ENCODE assay signal across 18 cellular contexts in the genomic region with DNA sequence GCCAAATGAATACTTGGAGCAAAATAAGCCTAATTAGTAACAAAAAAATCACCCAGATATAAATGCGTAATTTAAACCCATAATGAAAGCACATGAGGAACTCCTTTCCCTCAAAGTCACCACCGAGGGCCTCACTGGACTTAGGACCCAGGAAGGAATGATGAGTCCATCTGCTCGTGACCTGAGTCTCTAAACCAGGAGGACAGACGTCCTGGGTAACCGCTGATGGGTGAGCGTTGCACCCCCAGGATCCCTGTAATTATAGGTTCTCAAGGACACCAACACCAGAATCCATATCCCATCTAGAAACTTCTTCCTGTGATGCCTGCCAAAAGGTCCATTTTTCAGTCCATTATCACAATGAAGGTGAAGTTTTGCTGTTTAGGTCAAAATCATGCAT.
DNase-seq lines count a peak whose midpoint lies in the region; TF ChIP-seq lines count a peak whose summit lies in the region.
"Had no signal": no experiment of that assay in that cellular context is flagged by ENCODE, and none has a peak within 500 bp of the region (broad histone marks: within the 10 kb centered on the region; RNA-seq: fewer than 3 reads in every experiment).

No MANE protein-coding gene starts in this region.

- H3K27me3 Mint-ChIP-seq in CD14-positive monocyte (ENCODE audit: low read depth in 3 of 3): no peaks in the 10 kb centered on the region
- H3K27me3 Mint-ChIP-seq in brain: peaks cover 3% of the 10 kb centered on the region
- peaks cover 5% of the 10 kb centered on the region for H3K27me3 Mint-ChIP-seq in nephron progenitor cell (ENCODE audit: low read depth, poor library complexity)
- H3K27me3 Mint-ChIP-seq in endothelial cell (ENCODE audit: unreplicated experiment): peaks cover 5% of the 10 kb centered on the region
- H3K27me3 Mint-ChIP-seq: stimulated activated memory B cell treated with anti-CD40 and anti-IgM and Interleukin-4, amounts not matched to agents 10 μg/mL and 1 μg/mL and 100 μg/mL, for 72 hours had no signal

- H3K9me3 Mint-ChIP-seq in CD14-positive monocyte (no peaks in the 10 kb centered on the region), brain (peaks cover 0 to 3% (median 0%) of the 10 kb centered on the region in 5 experiments), nephron progenitor cell (no peaks in the 10 kb centered on the region), endothelial cell (ENCODE audit: unreplicated experiment) (no peaks in the 10 kb centered on the region)
- H3K9me3 Mint-ChIP-seq: stimulated activated memory B cell treated with anti-CD40 and anti-IgM and Interleukin-4, amounts not matched to agents 10 μg/mL and 1 μg/mL and 100 μg/mL, for 72 hours had no signal

- intact Hi-C loops in CD14-positive monocyte (cut with micrococcal nuclease): no loop called here

- H3K4me3 Mint-ChIP-seq in CD14-positive monocyte (no peak overlapping the region), brain (peak overlapping the region in 2 of 5 experiments; percentile 27 to 58), nephron progenitor cell (no peak overlapping the region), endothelial cell (ENCODE audit: unreplicated experiment) (no peak overlapping the region)
- H3K4me3 Mint-ChIP-seq: stimulated activated memory B cell treated with anti-CD40 and anti-IgM and Interleukin-4, amounts not matched to agents 10 μg/mL and 1 μg/mL and 100 μg/mL, for 72 hours had no signal

- DNase-seq in CD14-positive monocyte (ENCODE audit: low spot score) (no peak), HuH-7 (ENCODE audit: low spot score) (peak; percentile 89), nephron progenitor cell (no peak), NCI-H1436 (lab: John Stamatoyannopoulos, UW) (no peak), endothelial cell (ENCODE audit: low spot score) (no peak), NCI-H2171 (lab: John Stamatoyannopoulos, UW) (no peak), ureter (ENCODE audit: low spot score) (no peak)
- DNase-seq: activated CD4-positive, alpha-beta T cell treated with anti-CD3 and anti-CD28 coated beads, Interleukin-2, amount 50 U/mL, for 48 hours; Calu3; effector memory CD4-positive, alpha-beta T cell; EL; NCI-H1092; NCI-H524 treated with DMSO at 0.1 percent for 48 hours; nucleus accumbens; SHP77 treated with DMSO at 0.1 percent for 48 hours; thyroid gland had no signal

- H3K27ac Mint-ChIP-seq in CD14-positive monocyte: peak overlapping the region in 4 of 7 donors; percentile 7 to 85 (median 32)
- peak overlapping the region; percentile 78 to 92 (median 80) for H3K27ac Mint-ChIP-seq in brain
- H3K27ac Mint-ChIP-seq in nephron progenitor cell: peak overlapping the region; percentile 79
- H3K27ac Mint-ChIP-seq in endothelial cell (ENCODE audit: unreplicated experiment): no peak overlapping the region
- H3K27ac Mint-ChIP-seq: stimulated activated memory B cell treated with anti-CD40 and anti-IgM and Interleukin-4, amounts not matched to agents 10 μg/mL and 1 μg/mL and 100 μg/mL, for 72 hours had no signal

- TF ChIP-seq CTCF in CD14-positive monocyte (IDR thresholded peaks at IDR 0.05) (no peak), brain (conservative IDR thresholded peaks at IDR 0.05) (no peak), nephron progenitor cell (IDR thresholded peaks at IDR 0.05) (no peak), endothelial cell (IDR thresholded peaks at IDR 0.05; ENCODE audit: unreplicated experiment) (no peak)

- H3K36me3 Mint-ChIP-seq in CD14-positive monocyte (peaks cover 3 to 17% of the 10 kb centered on the region in 2 donors), brain (peaks cover 6% of the 10 kb centered on the region), nephron progenitor cell (ENCODE audit: low read depth) (no peaks in the 10 kb centered on the region), endothelial cell (ENCODE audit: low read depth, unreplicated experiment) (peaks cover 6% of the 10 kb centered on the region)

- H3K4me1 Mint-ChIP-seq in CD14-positive monocyte (peaks cover 31% of the 10 kb centered on the region), brain (peaks cover 84% of the 10 kb centered on the region), nephron progenitor cell (peaks cover 70% of the 10 kb centered on the region), endothelial cell (ENCODE audit: unreplicated experiment) (peaks cover 31% of the 10 kb centered on the region)
